8 cellular contexts compared by ENCODE assay signal in the genomic region with DNA sequence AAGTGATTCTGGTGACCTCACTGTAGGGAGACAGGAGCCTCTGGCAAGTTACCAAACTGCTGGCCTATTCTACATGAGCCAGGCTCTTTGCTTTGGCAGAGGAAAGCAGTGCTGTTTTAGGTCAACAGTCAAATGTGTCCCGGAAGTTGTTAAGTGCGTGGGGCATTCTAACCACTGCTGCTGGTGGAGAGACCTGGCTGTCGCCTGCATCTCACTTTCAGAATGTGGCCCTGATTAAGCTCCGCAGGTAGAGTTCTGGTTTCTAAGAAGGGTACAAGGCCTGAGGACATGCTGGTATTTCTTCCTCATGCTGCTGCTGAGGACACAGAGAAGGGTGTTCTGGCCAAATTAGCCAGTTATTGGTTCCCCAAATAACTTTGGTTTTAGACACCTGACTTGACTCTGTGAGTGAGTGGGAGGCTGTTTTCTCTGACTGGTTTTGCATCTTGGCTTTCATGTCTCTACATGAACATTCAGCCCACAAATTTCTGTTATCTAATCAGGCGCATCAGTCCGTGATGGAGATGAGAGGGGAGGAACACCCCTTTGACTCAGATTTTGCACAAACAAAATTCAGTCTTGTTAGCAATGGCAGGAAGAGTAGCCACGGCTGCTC.
DNase-seq lines count a peak whose midpoint lies in the region; ATAC-seq and TF ChIP-seq lines count a peak whose summit lies in the region.

No MANE protein-coding gene starts in this region.

- peaks cover 7% of the 10 kb centered on the region for H3K9me3 Mint-ChIP-seq in activated B cell treated with CpG ODN at 0.5 μM for 24 hours

- CTCF ChIA-PET in activated B cell treated with CpG ODN at 0.5 μM for 24 hours (lab: Charles Lee) = interaction anchor here (1.2 kb wide), 1 partner anchor 124 kb away, joined by 3 read pairs; no protein-coding TSS in a partner anchor

- ATAC-seq in GM19395 (IDR thresholded peaks at IDR 0.05; ENCODE audit: unreplicated experiment) = peak; percentile 93
- ATAC-seq in HG03439 (IDR thresholded peaks at IDR 0.05; ENCODE audit: unreplicated experiment) = peak; percentile 90
- peak; percentile 86 for ATAC-seq in activated B cell treated with CpG ODN at 0.5 μM for 24 hours (ENCODE audit: low read depth)
- ATAC-seq in left lobe of liver = peak; percentile 99

- H3K4me3 Mint-ChIP-seq in activated B cell treated with CpG ODN at 0.5 μM for 24 hours = peak overlapping the region; percentile 51

- peak overlapping the region; percentile 90 for H3K27ac Mint-ChIP-seq in activated B cell treated with CpG ODN at 0.5 μM for 24 hours

- no peaks in the 10 kb centered on the region for H3K27me3 Mint-ChIP-seq in activated B cell treated with CpG ODN at 0.5 μM for 24 hours

- DNase-seq in DMS53 treated with DMSO at 0.1 percent for 48 hours (lab: John Stamatoyannopoulos, UW; ENCODE audit: unreplicated experiment) (peak; percentile 49), activated B cell treated with CpG ODN at 0.5 μM for 24 hours (peak; percentile 23), left lobe of liver (ENCODE audit: low spot score) (peak; percentile 79), NCI-H1694 treated with DMSO at 0.1 percent for 48 hours (lab: John Stamatoyannopoulos, UW) (no peak), HUDEP-2 (lab: John Stamatoyannopoulos, UW; ENCODE audit: unreplicated experiment in 76 of 76) (no peak), GOT3 (lab: John Stamatoyannopoulos, UW) (no peak)

- peaks cover 33% of the 10 kb centered on the region for H3K4me1 Mint-ChIP-seq in activated B cell treated with CpG ODN at 0.5 μM for 24 hours

- no peaks in the 10 kb centered on the region for H3K36me3 Mint-ChIP-seq in activated B cell treated with CpG ODN at 0.5 μM for 24 hours (ENCODE audit: low read depth)

- POLR2A ChIA-PET in activated B cell treated with CpG ODN at 0.5 μM for 24 hours (lab: Charles Lee) = interaction anchor here (2.5 to 3.6 kb wide), 2 partner anchors 114 to 121 kb away, joined by 14 to 23 read pairs; a partner anchor contains a TSS

- TF ChIP-seq CTCF in activated B cell treated with CpG ODN at 0.5 μM for 24 hours (IDR thresholded peaks at IDR 0.05) = no peak

- intact Hi-C loops in activated B cell treated with CpG ODN at 0.5 μM for 24 hours (cut with micrococcal nuclease) = loop anchor here (1.0 to 5.0 kb wide), 4 partner anchors 57 to 377 kb away; a partner anchor contains a TSS

Comparison
In these comparisons a context has a peak if more than half of its experiments do, and no peak if none do; other contexts are left out.
1. DNase-seq: peak in DMS53 treated with DMSO at 0.1 percent for 48 hours (single experiment), activated B cell treated with CpG ODN at 0.5 μM for 24 hours (single experiment) and left lobe of liver (single experiment); none in NCI-H1694 treated with DMSO at 0.1 percent for 48 hours (single experiment), HUDEP-2 (0 of 76) and GOT3 (single experiment).
2. Peak in every context shown above with its lines, with median percentiles within 50 percentile points of each other: ATAC-seq.